ENCODE assay signal across 20 cellular contexts in the genomic region with DNA sequence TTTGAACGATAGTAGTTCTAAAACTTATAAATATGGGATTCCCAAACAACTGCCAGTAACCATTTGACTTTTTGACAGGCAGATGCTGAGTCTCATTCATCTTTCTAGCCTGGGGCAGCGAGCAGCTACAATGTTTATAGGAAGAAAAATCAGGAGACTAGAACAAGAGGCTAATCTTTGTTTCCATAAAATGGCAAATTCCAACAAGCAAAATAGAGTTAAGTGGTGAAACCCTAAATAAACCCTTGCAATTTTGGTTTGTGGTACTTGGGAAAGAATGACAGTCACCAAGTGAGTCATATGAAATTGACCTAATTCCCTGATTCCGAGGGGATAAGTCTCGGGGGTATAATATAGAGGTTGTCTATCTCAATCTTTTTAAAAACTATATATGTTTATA. TPM values are rescaled to one million over a fixed set of nuclear protein-coding genes. Genes with fewer than 3 reads are reported as not detected.
A peak's percentile ranks its signal among the peaks of the same experiment; 100 is the strongest.
DNase-seq lines count a peak whose midpoint lies in the region; TF ChIP-seq lines count a peak whose summit lies in the region.
"Had no signal": no experiment of that assay in that cellular context is flagged by ENCODE, and none has a peak within 500 bp of the region (broad histone marks: within the 10 kb centered on the region; RNA-seq: fewer than 3 reads in every experiment).

No MANE protein-coding gene starts in this region.

- TF ChIP-seq CTCF in suprapubic skin (IDR thresholded peaks at IDR 0.05) (no peak), osteocyte (IDR thresholded peaks at IDR 0.05) (no peak)

- no peaks in the 10 kb centered on the region for H3K9me3 ChIP-seq in suprapubic skin

- H3K4me1 Mint-ChIP-seq in osteocyte (ENCODE audit: unreplicated experiment): no peaks in the 10 kb centered on the region
- H3K4me1 Mint-ChIP-seq: CD4-positive, CD25-positive, alpha-beta regulatory T cell had no signal

- H3K4me1 ChIP-seq in suprapubic skin: peaks cover 13% of the 10 kb centered on the region

- no peaks in the 10 kb centered on the region for H3K36me3 Mint-ChIP-seq in osteocyte (ENCODE audit: unreplicated experiment)
- H3K36me3 Mint-ChIP-seq: CD4-positive, CD25-positive, alpha-beta regulatory T cell had no signal

- no peak overlapping the region for H3K4me3 Mint-ChIP-seq in osteocyte (ENCODE audit: unreplicated experiment)
- H3K4me3 Mint-ChIP-seq: CD4-positive, CD25-positive, alpha-beta regulatory T cell had no signal

- H3K4me3 ChIP-seq in suprapubic skin: no peak overlapping the region
- H3K4me3 ChIP-seq: BLaER1 treated with 17β-estradiol and CSF1 and Interleukin-3, amounts not matched to agents 10 nM and 100 nM; GM12878 had no signal

- 76% methylated on average over 4 of the region's 4 CpGs for WGBS in suprapubic skin

- no peak overlapping the region for H3K27ac ChIP-seq in suprapubic skin
- H3K27ac ChIP-seq: 22Rv1; BLaER1 treated with 17β-estradiol and CSF1 and Interleukin-3, amounts not matched to agents 10 nM and 100 nM had no signal

- DNase-seq in AG08395 (ENCODE audit: low spot score) (peak; percentile 5), H4 (ENCODE audit: low spot score) (peak; percentile 79), RPMI7951 (ENCODE audit: low read depth) (peak; percentile 55), foreskin melanocyte (peak; percentile 85), posterior cingulate gyrus (no peak), suprapubic skin (ENCODE audit: low spot score in 2 of 2) (no peak), HPDE6-E6E7 (ENCODE audit: extremely low spot score) (no peak), osteocyte (ENCODE audit: extremely low spot score, unreplicated experiment) (no peak)
- DNase-seq: Calu3; CD4-positive, CD25-positive, alpha-beta regulatory T cell; DMS 273 treated with DMSO at 0.1 percent for 48 hours; H7; IMR-90; KBM-7 had no signal

- H3K36me3 ChIP-seq in suprapubic skin: no peaks in the 10 kb centered on the region
- H3K36me3 ChIP-seq: BLaER1 treated with 17β-estradiol and CSF1 and Interleukin-3, amounts not matched to agents 10 nM and 100 nM had no signal

- H3K9me3 Mint-ChIP-seq in osteocyte (ENCODE audit: unreplicated experiment): no peaks in the 10 kb centered on the region

- H3K27me3 Mint-ChIP-seq in osteocyte (ENCODE audit: unreplicated experiment): no peaks in the 10 kb centered on the region

- intact Hi-C loops in posterior cingulate gyrus (cut with DNase I): no loop called here

- H3K27ac Mint-ChIP-seq in osteocyte (ENCODE audit: unreplicated experiment): no peak overlapping the region
- H3K27ac Mint-ChIP-seq: CD4-positive, CD25-positive, alpha-beta regulatory T cell had no signal

- no peak for TF ChIP-seq POLR2A in suprapubic skin (IDR thresholded peaks at IDR 0.05)

- no peak for TF ChIP-seq EP300 in suprapubic skin (IDR thresholded peaks at IDR 0.05)

- no peaks in the 10 kb centered on the region for H3K27me3 ChIP-seq in suprapubic skin
- H3K27me3 ChIP-seq: BLaER1 treated with 17β-estradiol and CSF1 and Interleukin-3, amounts not matched to agents 10 nM and 100 nM had no signal

RNA-seq across cellular contexts. Expression of a gene that starts 27.3 kb away (rescaled TPM):
- 0.15 TPM in 1 of 2 replicates, not detected in the other for total RNA-seq in H4 (2014; rRNA removed; shearing (Covaris generic))
- not detected in 2 replicates for total RNA-seq in RPMI7951 (2014; rRNA removed; shearing (Covaris generic))
- 1 to 10 TPM in 3 of 4 donors, under 1 TPM in 1; 0.30 to 1.7 (median 1.2) TPM for total RNA-seq in suprapubic skin
- not detected in 2 replicates for total RNA-seq in osteocyte
- total RNA-seq: Calu3; CD4-positive, CD25-positive, alpha-beta regulatory T cell; Daoy; G401; GM12878; HT-29; IMR-90 had no signal

Comparison
In these comparisons a context has a peak if more than half of its experiments do, and no peak if none do; other contexts are left out.
1. DNase-seq: peak in AG08395 (single experiment), H4 (single experiment), RPMI7951 (single experiment) and foreskin melanocyte (single experiment); none in posterior cingulate gyrus (0 of 10), suprapubic skin (0 of 2), HPDE6-E6E7 (single experiment) and osteocyte (single experiment).